32 cellular contexts compared by ENCODE assay signal in the genomic region with DNA sequence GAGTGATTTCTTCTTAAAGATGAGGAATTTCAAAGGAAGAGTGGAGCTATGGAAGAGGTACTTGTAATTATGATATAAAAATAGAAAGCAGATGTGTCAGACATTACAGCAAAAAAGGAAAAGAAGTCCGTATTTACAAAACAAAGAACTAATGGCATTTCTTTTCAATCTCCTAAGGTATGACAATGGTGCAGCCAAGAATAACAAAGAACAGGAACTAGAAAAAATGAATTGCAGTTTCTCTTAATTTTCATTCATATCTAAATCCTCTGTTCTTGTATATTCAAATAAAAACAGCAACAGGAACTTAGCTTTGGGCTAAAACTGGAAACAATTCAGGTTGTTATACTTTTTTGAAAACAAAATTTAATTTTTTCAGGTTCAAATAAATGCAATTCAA.
"Had no signal": no experiment of that assay in that cellular context is flagged by ENCODE, and none has a peak within 500 bp of the region (broad histone marks: within the 10 kb centered on the region; RNA-seq: fewer than 3 reads in every experiment).

No MANE protein-coding gene starts in this region.

- H3K9me3 ChIP-seq: colonic mucosa, esophagus muscularis mucosa, gastroesophageal sphincter, prostate gland, right atrium auricular region, testis, tibial artery, upper lobe of left lung had no signal

- H3K36me3 ChIP-seq: colonic mucosa, esophagus muscularis mucosa, gastroesophageal sphincter, heart right ventricle, prostate gland, right atrium auricular region, tibial artery, upper lobe of left lung had no signal

- H3K27ac Mint-ChIP-seq: dendritic cell treated with granulocyte-macrophage colony-stimulating factor and Interleukin-4, amounts not matched to agents 40 ng/mL and 50 ng/mL, for 4 days; endodermal cell; memory B cell; nephron progenitor cell; stimulated activated effector memory CD8-positive, alpha-beta T cell treated with anti-CD3 and anti-CD28 coated beads, Interleukin-12 subunit alpha, Interleukin-12 subunit beta, amount 100 ng/mL, for 72 hours had no signal

- H3K4me3 ChIP-seq: colonic mucosa, esophagus muscularis mucosa, gastroesophageal sphincter, heart right ventricle, lung, prostate gland, right atrium auricular region, smooth muscle cell, testis, tibial artery, upper lobe of left lung had no signal

- H3K4me2 ChIP-seq: smooth muscle cell had no signal

- H3K4me1 ChIP-seq: colonic mucosa, foreskin keratinocyte, prostate gland, tibial artery had no signal

- ATAC-seq: foreskin keratinocyte; gastroesophageal sphincter; heart right ventricle; left lobe of liver; naive thymus-derived CD4-positive, alpha-beta T cell; sciatic nerve; stimulated activated effector memory CD8-positive, alpha-beta T cell treated with anti-CD3 and anti-CD28 coated beads, Interleukin-12 subunit alpha, Interleukin-12 subunit beta, amount 100 ng/mL, for 72 hours had no signal

- FAIRE-seq: endothelial cell of umbilical vein, keratinocyte, urothelium cell line had no signal

- H3K27ac ChIP-seq: colonic mucosa, esophagus muscularis mucosa, foreskin keratinocyte, gastroesophageal sphincter, heart right ventricle, prostate gland, right atrium auricular region, testis, tibial artery, upper lobe of left lung had no signal

- H3K4me3 Mint-ChIP-seq: dendritic cell treated with granulocyte-macrophage colony-stimulating factor and Interleukin-4, amounts not matched to agents 40 ng/mL and 50 ng/mL, for 4 days; endodermal cell; memory B cell; naive thymus-derived CD4-positive, alpha-beta T cell; nephron progenitor cell; stimulated activated effector memory CD8-positive, alpha-beta T cell treated with anti-CD3 and anti-CD28 coated beads, Interleukin-12 subunit alpha, Interleukin-12 subunit beta, amount 100 ng/mL, for 72 hours had no signal

- DNase-seq: colonic mucosa; effector CD8-positive, alpha-beta T cell; endodermal cell; foreskin keratinocyte; heart right ventricle; hypothalamus; midbrain; naive thymus-derived CD4-positive, alpha-beta T cell; nephron progenitor cell; nucleus accumbens; stimulated activated CD4-positive, alpha-beta T cell treated with anti-CD3 and anti-CD28 coated beads, Interleukin-12 subunit alpha, Interleukin-12 subunit beta, amount 100 ng/mL, for 4 hours; stimulated activated CD4-positive, alpha-beta T cell treated with anti-CD3 and anti-CD28 coated beads, Interleukin-2, amount 100 ng/mL, for 24 hours; stimulated activated CD4-positive, alpha-beta T cell treated with anti-CD3 and anti-CD28 coated beads, Interleukin-4, amount 100 ng/mL, for 24 hours; stimulated activated naive CD4-positive, alpha-beta T cell treated with Interleukin-2 at 50 U/mL for 16 hours; substantia nigra; testis; tibial artery; upper lobe of left lung had no signal

- H3K9me3 Mint-ChIP-seq: dendritic cell treated with granulocyte-macrophage colony-stimulating factor and Interleukin-4, amounts not matched to agents 40 ng/mL and 50 ng/mL, for 4 days; stimulated activated effector memory CD8-positive, alpha-beta T cell treated with anti-CD3 and anti-CD28 coated beads, Interleukin-12 subunit alpha, Interleukin-12 subunit beta, amount 100 ng/mL, for 72 hours had no signal

- H3K27me3 ChIP-seq: colonic mucosa, esophagus muscularis mucosa, foreskin keratinocyte, gastroesophageal sphincter, right atrium auricular region, testis, tibial artery, upper lobe of left lung had no signal

- H3K36me3 Mint-ChIP-seq: memory B cell; stimulated activated effector memory CD8-positive, alpha-beta T cell treated with anti-CD3 and anti-CD28 coated beads, Interleukin-12 subunit alpha, Interleukin-12 subunit beta, amount 100 ng/mL, for 72 hours had no signal
